Comparison of ENCODE assay signal across 10 cellular contexts in the genomic region with DNA sequence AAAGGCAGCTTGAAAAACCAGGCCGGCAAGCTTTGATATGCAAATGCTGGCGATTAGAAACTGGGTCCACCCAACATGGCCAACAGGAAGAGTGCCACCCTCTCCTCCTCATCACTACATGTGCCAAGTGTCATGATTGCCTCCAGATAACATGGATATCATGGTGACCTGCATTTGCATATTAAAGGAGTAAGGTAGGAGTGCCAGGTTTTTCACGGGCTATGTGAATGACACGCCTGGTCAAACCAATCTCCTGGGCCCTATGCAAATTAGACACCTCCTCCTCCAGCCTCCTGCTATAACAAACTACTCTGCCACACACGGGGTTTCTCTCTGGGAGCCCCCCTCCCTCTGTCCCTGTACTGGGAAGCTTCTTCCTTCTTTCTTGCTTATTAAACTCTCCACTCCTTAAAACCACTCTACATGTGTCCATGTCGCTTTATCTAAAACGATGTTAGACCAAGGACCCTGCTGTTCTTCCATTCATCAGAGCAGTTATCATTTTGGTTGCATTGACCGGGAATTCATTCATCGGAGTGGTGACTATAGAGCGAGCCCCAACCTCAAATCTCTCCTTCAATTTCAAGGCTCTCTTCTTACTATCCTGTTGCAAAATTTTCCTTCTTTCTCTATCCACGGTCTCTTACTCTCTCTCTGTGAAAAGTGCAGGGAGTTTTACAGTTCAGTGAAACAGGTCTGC. TPM values are rescaled to one million over a fixed set of nuclear protein-coding genes. Genes with fewer than 3 reads are reported as not detected.
DNase-seq lines count a peak whose midpoint lies in the region; ATAC-seq, FAIRE-seq and TF ChIP-seq lines count a peak whose summit lies in the region.
"Had no signal": no experiment of that assay in that cellular context is flagged by ENCODE, and none has a peak within 500 bp of the region (broad histone marks: within the 10 kb centered on the region; RNA-seq: fewer than 3 reads in every experiment).

No MANE protein-coding gene starts in this region.

- CTCF ChIA-PET in endothelial cell of umbilical vein (lab: Charles Lee), result interaction anchor here (0.9 to 2.1 kb wide), 15 partner anchors 12 to 694 kb away, joined by 3 to 11 read pairs (median 4); a partner anchor contains a TSS

- intact Hi-C loops in endothelial cell of umbilical vein (cut with micrococcal nuclease) (loop anchor here (1.0 to 10.0 kb wide), 7 partner anchors 50 to 1023 kb away; a partner anchor contains a TSS), sigmoid colon (cut with DNase I) (loop anchor here (1.0 to 2.0 kb wide), 2 partner anchors 49 to 419 kb away; no protein-coding TSS in a partner anchor)

- peaks cover 5 to 7% of the 10 kb centered on the region in 2 experiments for H3K27me3 ChIP-seq in endothelial cell of umbilical vein (ENCODE audit: control insufficient read depth in 2 of 2, insufficient read depth in 2 of 2, low read length in 2 of 2)
- H3K27me3 ChIP-seq in osteoblast (ENCODE audit: insufficient read depth, low read length), result no peaks in the 10 kb centered on the region
- H3K27me3 ChIP-seq in sigmoid colon, result peaks cover 0 to 14% (median 0%) of the 10 kb centered on the region in 3 donors

- H3K4me1 ChIP-seq in endothelial cell of umbilical vein (ENCODE audit: control insufficient read depth, extremely low read depth, insufficient read depth, low read length), result no peaks in the 10 kb centered on the region
- peaks cover 4% of the 10 kb centered on the region for H3K4me1 ChIP-seq in osteoblast (ENCODE audit: insufficient read depth, low read length)
- H3K4me1 ChIP-seq in sigmoid colon, result peaks cover 0 to 10% (median 0%) of the 10 kb centered on the region in 4 donors

- H3K79me2 ChIP-seq in endothelial cell of umbilical vein (ENCODE audit: control insufficient read depth, insufficient read depth, low read length) (no peaks in the 10 kb centered on the region), osteoblast (ENCODE audit: insufficient read depth, low read length) (no peaks in the 10 kb centered on the region)

- no peaks in the 10 kb centered on the region for H3K9me3 ChIP-seq in endothelial cell of umbilical vein (replicated peaks; ENCODE audit: control insufficient read depth, insufficient read depth, low read length)
- no peaks in the 10 kb centered on the region for H3K9me3 ChIP-seq in osteoblast (ENCODE audit: low read depth, low read length)
- no peaks in the 10 kb centered on the region for H3K9me3 ChIP-seq in sigmoid colon
- H3K9me3 ChIP-seq: neutrophil had no signal

- peak overlapping the region; percentile 75 for H2AFZ ChIP-seq in endothelial cell of umbilical vein (ENCODE audit: low read depth, low read length)
- H2AFZ ChIP-seq in osteoblast (ENCODE audit: low read length), result peak overlapping the region; percentile 69

- H4K20me1 ChIP-seq in endothelial cell of umbilical vein (replicated peaks; ENCODE audit: control insufficient read depth, extremely low read depth, insufficient read depth, low read length) (no peaks in the 10 kb centered on the region), osteoblast (ENCODE audit: insufficient read depth, low read length) (no peaks in the 10 kb centered on the region)

- H3K27ac ChIP-seq in endothelial cell of umbilical vein (ENCODE audit: insufficient read depth, low read depth, low read length) (no peak overlapping the region), osteoblast (ENCODE audit: low read depth, low read length) (no peak overlapping the region), sigmoid colon (no peak overlapping the region)
- H3K27ac ChIP-seq: neutrophil had no signal

- no peak overlapping the region for H3K9ac ChIP-seq in endothelial cell of umbilical vein (replicated peaks; ENCODE audit: extremely low read depth, insufficient read depth, low read length)

- H3K36me3 ChIP-seq in endothelial cell of umbilical vein (ENCODE audit: control insufficient read depth in 2 of 2, extremely low read depth in 1 of 2, insufficient read depth in 2 of 2, low read length in 2 of 2), result no peaks in the 10 kb centered on the region
- no peaks in the 10 kb centered on the region for H3K36me3 ChIP-seq in osteoblast (ENCODE audit: insufficient read depth, low read length)
- H3K36me3 ChIP-seq in sigmoid colon, result no peaks in the 10 kb centered on the region
- H3K36me3 ChIP-seq: neutrophil had no signal

- WGBS in sigmoid colon, 2 donors, result 17 to 20% methylated on average over 11 of the region's 11 CpGs

- peak; percentile 55 for DNase-seq in NCI-H748 (lab: John Stamatoyannopoulos, UW; ENCODE audit: unreplicated experiment)
- peak; percentile 4 for DNase-seq in endothelial cell of umbilical vein (ENCODE audit: low read depth, low spot score)
- peak; percentile 66 for DNase-seq in osteoblast (ENCODE audit: insufficient read length, low spot score, missing footprints)
- no peak for DNase-seq in sigmoid colon

- TF ChIP-seq POLR2A in endothelial cell of umbilical vein (IDR thresholded peaks at IDR 0.05; ENCODE audit: low read depth, low read length) (no peak), sigmoid colon (IDR thresholded peaks at IDR 0.05) (no peak)

- peak overlapping the region; percentile 71 for H3K4me2 ChIP-seq in endothelial cell of umbilical vein (ENCODE audit: insufficient read depth, low read length)
- peak overlapping the region; percentile 49 for H3K4me2 ChIP-seq in osteoblast (ENCODE audit: insufficient read depth, low read length)

- peak; percentile 56 for FAIRE-seq in endothelial cell of umbilical vein (lab: Jason Lieb, UNC)

- H3K4me3 ChIP-seq in endothelial cell of umbilical vein (replicated peaks in 1 of 3; ENCODE audit: insufficient read depth in 1 of 3, low read depth in 1 of 3, low read length in 3 of 3), result no peak overlapping the region
- peak overlapping the region; percentile 7 for H3K4me3 ChIP-seq in osteoblast (ENCODE audit: insufficient read depth, low read length)
- H3K4me3 ChIP-seq in sigmoid colon, result no peak overlapping the region

- dilution Hi-C loops in endothelial cell of umbilical vein (cut with MboI; ENCODE audit: extremely low pct_ligation_motif_present, low sequenced_read_pairs), result no loop called here

- ATAC-seq in GM19395 (IDR thresholded peaks at IDR 0.05; ENCODE audit: unreplicated experiment) (peak; percentile 20), GM21786 (IDR thresholded peaks at IDR 0.05; ENCODE audit: unreplicated experiment) (no peak), HG03139 (IDR thresholded peaks at IDR 0.05; ENCODE audit: unreplicated experiment) (no peak), HG02938 (IDR thresholded peaks at IDR 0.05; ENCODE audit: unreplicated experiment) (no peak)

- POLR2A ChIA-PET in endothelial cell of umbilical vein (lab: Charles Lee), result no interaction called here

- no peak for TF ChIP-seq CTCF in endothelial cell of umbilical vein (IDR thresholded peaks at IDR 0.05; ENCODE audit: extremely low read depth in 1 of 2, insufficient read depth in 1 of 2, low read depth in 1 of 2, low read length in 2 of 2)
- no peak for TF ChIP-seq CTCF in osteoblast (IDR thresholded peaks at IDR 0.05; ENCODE audit: extremely low read depth, low read depth, low read length)
- TF ChIP-seq CTCF in sigmoid colon (IDR thresholded peaks at IDR 0.05), result no peak

- no peak for TF ChIP-seq EP300 in sigmoid colon (IDR thresholded peaks at IDR 0.05)

- no peaks in the 10 kb centered on the region for H3K9me1 ChIP-seq in endothelial cell of umbilical vein (replicated peaks; ENCODE audit: control insufficient read depth, extremely low read depth, insufficient read depth, low read length)

- BruUV-seq in endothelial cell of umbilical vein (replicated peaks; lab: Mats Ljungman, UMichigan), result no TSS peak

TF ChIP-seq in endothelial cell of umbilical vein, 7 proteins besides CTCF, POLR2A, EP300 and RAD21:
- TF ChIP-seq JUN (IDR thresholded peaks at IDR 0.05; ENCODE audit: borderline replicate concordance, insufficient read depth, insufficient read length, low read depth) (no peak), MYC (IDR thresholded peaks at IDR 0.05; ENCODE audit: low read depth, low read length) (no peak), POLR2AphosphoS5 (IDR thresholded peaks at IDR 0.05; ENCODE audit: insufficient read depth, low read depth, low read length) (no peak), FOS (IDR thresholded peaks at IDR 0.05; ENCODE audit: borderline replicate concordance, insufficient read depth, low read length) (no peak), GATA2 (IDR thresholded peaks at IDR 0.05; ENCODE audit: insufficient read depth, insufficient read length, low read depth, low read length) (no peak), EZH2 (IDR thresholded peaks at IDR 0.05; ENCODE audit: borderline replicate concordance, low read depth, low read length, severe bottlenecking) (no peak)
- TF ChIP-seq, protein P1, sequence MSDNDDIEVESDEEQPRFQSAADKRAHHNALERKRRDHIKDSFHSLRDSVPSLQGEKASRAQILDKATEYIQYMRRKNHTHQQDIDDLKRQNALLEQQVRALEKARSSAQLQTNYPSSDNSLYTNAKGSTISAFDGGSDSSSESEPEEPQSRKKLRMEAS (IDR thresholded peaks at IDR 0.05; ENCODE audit: insufficient read depth, insufficient read length), result no peak

RNA-seq across cellular contexts. Expression of a gene that starts 27.5 kb away (rescaled TPM):
- total RNA-seq in endothelial cell of umbilical vein, result not detected in 2 replicates
- not detected in 2 replicates for polyA plus RNA-seq in endothelial cell of umbilical vein
- not detected in 2 replicates for polyA plus RNA-seq in endothelial cell of umbilical vein (2011; cell fraction: cytosol; rRNA removed)
- polyA plus RNA-seq in endothelial cell of umbilical vein (2011; cell fraction: nucleus; rRNA removed), result not detected in 2 replicates
- not detected in 2 replicates for polyA plus RNA-seq in endothelial cell of umbilical vein (2012)
- polyA minus RNA-seq in endothelial cell of umbilical vein, result not detected in 2 replicates
- polyA minus RNA-seq in endothelial cell of umbilical vein (2011; cell fraction: cytosol; rRNA and poly(A)+ RNA removed), result not detected
- polyA minus RNA-seq in endothelial cell of umbilical vein (2011; cell fraction: nucleus; rRNA and poly(A)+ RNA removed), result not detected in 2 replicates
- not detected in 2 replicates for total RNA-seq in osteoblast
- total RNA-seq in sigmoid colon, result not detected
- 10 to 100 TPM in 2 of 3 donors, 1 to 10 TPM in 1; 7.7 to 31.4 (median 18.0) TPM for polyA plus RNA-seq in sigmoid colon
- polyA plus RNA-seq: adipose tissue had no signal

RNA-seq across cellular contexts. Expression of a gene that starts 57.4 kb away (rescaled TPM):
- 4.1 and 5.0 TPM in 2 replicates for total RNA-seq in endothelial cell of umbilical vein
- polyA plus RNA-seq in endothelial cell of umbilical vein, result 3.1 and 3.2 TPM in 2 replicates
- 3.3 and 3.7 TPM in 2 replicates for polyA plus RNA-seq in endothelial cell of umbilical vein (2011; cell fraction: cytosol; rRNA removed)
- 1.7 and 3.0 TPM in 2 replicates for polyA plus RNA-seq in endothelial cell of umbilical vein (2011; cell fraction: nucleus; rRNA removed)
- 4.7 and 5.0 TPM in 2 replicates for polyA plus RNA-seq in endothelial cell of umbilical vein (2012)
- polyA minus RNA-seq in endothelial cell of umbilical vein, result 1.7 and 3.4 TPM in 2 replicates
- not detected for polyA minus RNA-seq in endothelial cell of umbilical vein (2011; cell fraction: cytosol; rRNA and poly(A)+ RNA removed)
- 1.2 and 1.5 TPM in 2 replicates for polyA minus RNA-seq in endothelial cell of umbilical vein (2011; cell fraction: nucleus; rRNA and poly(A)+ RNA removed)
- total RNA-seq in osteoblast, result not detected in 2 replicates
- not detected for total RNA-seq in sigmoid colon
- polyA plus RNA-seq in sigmoid colon, result not detected
